In genomic region chr17:46949291-46950174, GRCh38 we compare ENCODE assay signal across 14 cellular contexts. TPM values are rescaled to one million over a fixed set of nuclear protein-coding genes. Genes with fewer than 3 reads are reported as not detected.
DNase-seq lines count a peak whose midpoint lies in the region; ATAC-seq and TF ChIP-seq lines count a peak whose summit lies in the region.
"Had no signal": no experiment of that assay in that cellular context is flagged by ENCODE, and none has a peak within 500 bp of the region (broad histone marks: within the 10 kb centered on the region; RNA-seq: fewer than 3 reads in every experiment).

No MANE protein-coding gene starts in this region.

- ATAC-seq in HG03045 (IDR thresholded peaks at IDR 0.05; ENCODE audit: unreplicated experiment): no peak
- ATAC-seq: activated T-cell treated with anti-CD3 and anti-CD28 coated beads, Interleukin-2, amount 50 U/mL, for 4 hours had no signal

- H3K9ac ChIP-seq in GM23248 (no peak overlapping the region), mammary epithelial cell (ENCODE audit: insufficient read depth, low read length) (no peak overlapping the region)
- H3K9ac ChIP-seq: parathyroid adenoma had no signal

- WGBS in GM23248 (ENCODE audit: low coverage in 1 of 2, low lambda C conversion rate in 2 of 2, missing lambda C conversion rate in 2 of 2), 2 experiments: 66 to 67% methylated on average over 11 of the region's 11 CpGs
- 68% methylated on average over 11 of the region's 11 CpGs for WGBS in mammary epithelial cell (ENCODE audit: low coverage, missing lambda C conversion rate)
- WGBS in adrenal gland, 4 donors: 70 to 75% (median 73%) methylated on average over 11 of the region's 11 CpGs

- intact Hi-C loops in mammary epithelial cell (cut with micrococcal nuclease) (no loop called here), posterior vena cava (cut with DNase I) (no loop called here), adrenal gland (cut with DNase I) (loop anchor here in 1 of 2 donors (10.0 kb wide), 1 partner anchor 365 kb away; no protein-coding TSS in a partner anchor)

- H3K36me3 ChIP-seq in GM23248 (ENCODE audit: low read depth): no peaks in the 10 kb centered on the region
- no peaks in the 10 kb centered on the region for H3K36me3 ChIP-seq in mammary epithelial cell (ENCODE audit: insufficient read depth, low read length)
- no peaks in the 10 kb centered on the region for H3K36me3 ChIP-seq in adrenal gland (replicated peaks in 1 of 2)

- no peak overlapping the region for H2AFZ ChIP-seq in GM23248
- H2AFZ ChIP-seq in mammary epithelial cell (ENCODE audit: low read depth, low read length): no peak overlapping the region
- H2AFZ ChIP-seq: parathyroid adenoma had no signal

- no TSS peak for BruUV-seq in mammary epithelial cell (replicated peaks; lab: Mats Ljungman, UMichigan)

- CTCF ChIA-PET in mammary epithelial cell (lab: Charles Lee; ENCODE audit: low non-redundant PET): interaction anchor here (0.6 kb wide), 1 partner anchor 50 kb away, joined by 4 read pairs; no protein-coding TSS in a partner anchor

- TF ChIP-seq POLR2A in adrenal gland (IDR thresholded peaks at IDR 0.05): no peak

- H3K27ac ChIP-seq in GM23248 (no peak overlapping the region), mammary epithelial cell (ENCODE audit: insufficient read depth, low read depth, low read length) (no peak overlapping the region), adrenal gland (no peak overlapping the region)
- H3K27ac ChIP-seq: heart right ventricle, parathyroid adenoma had no signal

- peaks cover 3% of the 10 kb centered on the region; the same call in 1 of the 2 replicates for H3K27me3 ChIP-seq in GM23248 (replicated peaks; ENCODE audit: insufficient read depth)
- no peaks in the 10 kb centered on the region for H3K27me3 ChIP-seq in mammary epithelial cell (ENCODE audit: insufficient read depth, low read length)
- no peaks in the 10 kb centered on the region for H3K27me3 ChIP-seq in adrenal gland

- no peaks in the 10 kb centered on the region for H3K79me2 ChIP-seq in GM23248 (ENCODE audit: insufficient read depth)
- no peaks in the 10 kb centered on the region for H3K79me2 ChIP-seq in mammary epithelial cell (ENCODE audit: insufficient read depth, low read length)
- H3K79me2 ChIP-seq: parathyroid adenoma had no signal

- in situ Hi-C loops in GM23248 (cut with MboI): no loop called here
- in situ Hi-C loops in mammary epithelial cell (cut with MboI; ENCODE audit: low sequenced_read_pairs in 2 of 2): no loop called here

- peak; percentile 66 for DNase-seq in GM23248
- peak; percentile 72 for DNase-seq in NCI-H226
- DNase-seq in mammary epithelial cell: peak; percentile 59
- peak; percentile 58 for DNase-seq in posterior vena cava (ENCODE audit: low spot score)
- no peak for DNase-seq in GOT3 (lab: John Stamatoyannopoulos, UW)
- DNase-seq in adrenal gland: no peak
- DNase-seq: activated T-cell treated with anti-CD3 and anti-CD28 coated beads, Interleukin-2, amount 50 U/mL, for 4 hours; DMS79 treated with DMSO at 0.1 percent for 48 hours; heart right ventricle; NCI-H2081; T1000 had no signal

- H3F3A ChIP-seq in GM23248 (ENCODE audit: insufficient read depth): no peaks in the 10 kb centered on the region

- H3K4me1 ChIP-seq in GM23248 (ENCODE audit: insufficient read depth): no peaks in the 10 kb centered on the region
- no peaks in the 10 kb centered on the region for H3K4me1 ChIP-seq in mammary epithelial cell (ENCODE audit: insufficient read depth, low read length)
- H3K4me1 ChIP-seq in adrenal gland (replicated peaks in 1 of 2): no peaks in the 10 kb centered on the region
- H3K4me1 ChIP-seq: parathyroid adenoma had no signal

- H3K4me3 ChIP-seq in GM23248 (no peak overlapping the region), mammary epithelial cell (replicated peaks in 1 of 3; ENCODE audit: insufficient read depth in 1 of 3, low read depth in 2 of 3, low read length in 3 of 3) (no peak overlapping the region), adrenal gland (no peak overlapping the region)
- H3K4me3 ChIP-seq: heart right ventricle had no signal

- H3K4me2 ChIP-seq in GM23248 (ENCODE audit: unreplicated experiment): no peak overlapping the region
- no peak overlapping the region for H3K4me2 ChIP-seq in mammary epithelial cell (ENCODE audit: insufficient read depth, low read depth, low read length)

- no peaks in the 10 kb centered on the region for H3K9me2 ChIP-seq in GM23248 (ENCODE audit: insufficient read depth)

- dilution Hi-C loops in mammary epithelial cell (cut with HindIII; ENCODE audit: low sequenced_read_pairs): no loop called here

- H3K9me3 ChIP-seq in GM23248 (ENCODE audit: low read depth) (no peaks in the 10 kb centered on the region), mammary epithelial cell (replicated peaks; ENCODE audit: insufficient read depth, low read length) (no peaks in the 10 kb centered on the region), adrenal gland (replicated peaks in 1 of 3) (no peaks in the 10 kb centered on the region)

- H4K20me1 ChIP-seq in GM23248 (ENCODE audit: insufficient read depth) (no peaks in the 10 kb centered on the region), mammary epithelial cell (ENCODE audit: insufficient read depth, low read length) (no peaks in the 10 kb centered on the region)

- TF ChIP-seq CTCF in mammary epithelial cell (conservative IDR thresholded peaks at IDR 0.05 in 1 of 2, IDR thresholded peaks at IDR 0.05 in 1 of 2; ENCODE audit: extremely low read depth in 1 of 2, insufficient read depth in 1 of 2, low read depth in 1 of 2, low read length in 2 of 2) (no peak), adrenal gland (IDR thresholded peaks at IDR 0.05) (no peak)

RNA-seq across cellular contexts. Expression of gene GOSR2, which starts 26.6 kb away (rescaled TPM):
- total RNA-seq in GM23248 (2014; rRNA removed; shearing (Covaris generic)): 47.9 and 48.1 TPM in 2 replicates
- polyA plus RNA-seq in GM23248 (2016; fragmentation: Nextera tagmentation; extraction: Ambion mirVana) (61.4 and 67.1 TPM in 2 replicates), mammary epithelial cell (42.1 TPM), adrenal gland (10 to 100 TPM; 14.4 to 69.2 (median 17.9) TPM)
- total RNA-seq in mammary epithelial cell (10 to 100 TPM; 38.8 to 56.8 TPM), posterior vena cava (10 to 100 TPM; 52.0 to 56.1 TPM), adrenal gland (10 to 100 TPM; 32.3 to 69.0 (median 47.2) TPM)
- polyA minus RNA-seq in mammary epithelial cell: 21.1 TPM

RNA-seq across cellular contexts. Expression of gene RPRML, which starts 29.5 kb away (rescaled TPM):
- total RNA-seq in GM23248 (2014; rRNA removed; shearing (Covaris generic)): not detected in 2 replicates
- polyA plus RNA-seq in GM23248 (2016; fragmentation: Nextera tagmentation; extraction: Ambion mirVana) (not detected in 2 replicates), mammary epithelial cell (not detected), adrenal gland (under 1 TPM in 1 of 3 donors, not detected in 2; 0.07 TPM)
- total RNA-seq in mammary epithelial cell (not detected), posterior vena cava (not detected), adrenal gland (not detected)
- polyA minus RNA-seq in mammary epithelial cell: not detected
- total RNA-seq: activated T-cell treated with anti-CD3 and anti-CD28 coated beads, Interleukin-2, amount 50 U/mL, for 4 hours; epithelial cell of proximal tubule had no signal

Comparison
In these comparisons a context has a peak if more than half of its experiments do, and no peak if none do; other contexts are left out.
1. DNase-seq: peak in GM23248 (single experiment), NCI-H226 (single experiment), mammary epithelial cell (single experiment) and posterior vena cava (single experiment); none in GOT3 (single experiment) and adrenal gland (0 of 7).